ENCODE assay signal across 8 cellular contexts in genomic region chr4:112296949-112297483, GRCh38. TPM values are rescaled to one million over a fixed set of nuclear protein-coding genes. Genes with fewer than 3 reads are reported as not detected.
DNase-seq lines count a peak whose midpoint lies in the region; ATAC-seq and TF ChIP-seq lines count a peak whose summit lies in the region.

Gene ALPK1 (plus strand): TSS chr4:112297369.

- H3K27ac ChIP-seq in right lobe of liver (peak within 1 kb of the TSS; percentile 46 to 68 (median 56)), thymus (ENCODE audit: low read depth) (peak within 1 kb of the TSS; percentile 54)

- DNase-seq in ACHN, result peak; percentile 88
- peak; percentile 39 for DNase-seq in NOMO-1 treated with dmso at 0.1 percent for 144 hours (lab: John Stamatoyannopoulos, UW; ENCODE audit: unreplicated experiment)
- peak; percentile 45 for DNase-seq in brain pericyte (ENCODE audit: low read depth, low spot score)
- DNase-seq in right lobe of liver, result no peak
- no peak for DNase-seq in DMS114 treated with DMSO at 0.1 percent for 48 hours (lab: John Stamatoyannopoulos, UW; ENCODE audit: unreplicated experiment)

- H3K4me3 ChIP-seq in right lobe of liver (peak within 1 kb of the TSS; percentile 31 to 51 (median 49)), thymus (ENCODE audit: low read length) (peak within 1 kb of the TSS; percentile 45)

- H3K36me3 ChIP-seq in right lobe of liver, result no peaks in the 10 kb centered on the region
- no peaks in the 10 kb centered on the region for H3K36me3 ChIP-seq in thymus (ENCODE audit: control insufficient read depth, insufficient read depth)

- H3K9me3 ChIP-seq in right lobe of liver (no peaks in the 10 kb centered on the region), thymus (ENCODE audit: control insufficient read depth) (no peaks in the 10 kb centered on the region)

- no peaks in the 10 kb centered on the region for H3K27me3 ChIP-seq in right lobe of liver
- H3K27me3 ChIP-seq in thymus (ENCODE audit: control insufficient read depth, insufficient read depth), result no peaks in the 10 kb centered on the region

- WGBS in right lobe of liver (ENCODE audit: insufficient coverage, low coverage, low lambda C conversion rate, missing lambda C conversion rate), result 0% methylated on average over 3 of the region's 3 CpGs
- WGBS in thymus, result under 1% methylated on average over 3 of the region's 3 CpGs

- TF ChIP-seq POLR2A in right lobe of liver (IDR thresholded peaks at IDR 0.05), result peak; percentile 63

- in situ Hi-C loops in ACHN (cut with HindIII; ENCODE audit: low pct_ligation_motif_present, low pct_unique_long_range_greater_than_20kb, low sequenced_read_pairs), result no loop called here

- H3K4me1 ChIP-seq in right lobe of liver, result peaks cover 0 to 10% (median 3%) of the 10 kb centered on the region in 4 donors
- peaks cover under 1% of the 10 kb centered on the region for H3K4me1 ChIP-seq in thymus (ENCODE audit: control insufficient read depth, insufficient read depth, low read length)

- TF ChIP-seq CTCF in right lobe of liver (IDR thresholded peaks at IDR 0.05), result no peak

- intact Hi-C loops in right lobe of liver (cut with DNase I), result no loop called here

- peak; percentile 78 for ATAC-seq in GM18520 (IDR thresholded peaks at IDR 0.05; ENCODE audit: unreplicated experiment)
- peak; percentile 82 for ATAC-seq in HG03039 (IDR thresholded peaks at IDR 0.05; ENCODE audit: unreplicated experiment)
- ATAC-seq in right lobe of liver, result peak; percentile 94 to 99 (median 96)

RNA-seq across cellular contexts. Expression of gene ALPK1, which starts in this region (rescaled TPM):
- 10 to 100 TPM in 3 of 6 experiments, 1 to 10 TPM in 3; 5.6 to 20.6 (median 9.9) TPM for total RNA-seq in right lobe of liver
- polyA plus RNA-seq in thymus, result 16.6 TPM

Comparison
In these comparisons a context has a peak if more than half of its experiments do, and no peak if none do; other contexts are left out.
1. DNase-seq: peak in ACHN (single experiment), NOMO-1 treated with dmso at 0.1 percent for 144 hours (single experiment) and brain pericyte (single experiment); none in right lobe of liver (0 of 3) and DMS114 treated with DMSO at 0.1 percent for 48 hours (single experiment).
2. Peak in every context shown above with its lines, with median percentiles within 50 percentile points of each other: ATAC-seq.